Comparison of ENCODE assay signal across 20 cellular contexts in the genomic region with DNA sequence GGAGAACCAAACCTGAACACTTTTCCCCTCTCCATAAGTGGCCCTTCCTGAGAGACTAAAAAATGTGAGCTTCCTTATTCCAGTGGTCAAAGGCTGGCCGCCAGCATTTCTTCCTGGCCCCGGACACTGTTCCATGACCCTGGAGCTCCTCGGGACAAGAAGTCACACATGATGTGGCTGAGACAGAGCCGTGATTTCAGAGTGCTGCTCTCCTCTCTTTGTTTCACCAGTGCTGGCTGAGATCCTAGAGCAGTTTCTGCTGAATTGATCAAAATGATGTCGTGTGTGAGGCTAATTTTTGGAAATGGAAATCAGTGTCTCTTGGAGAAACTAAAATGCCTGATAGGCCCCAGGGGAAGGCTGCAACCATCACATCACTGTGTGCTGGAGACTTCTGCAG.
A peak's percentile ranks its signal among the peaks of the same experiment; 100 is the strongest.
DNase-seq lines count a peak whose midpoint lies in the region; ATAC-seq and TF ChIP-seq lines count a peak whose summit lies in the region.
"Had no signal": no experiment of that assay in that cellular context is flagged by ENCODE, and none has a peak within 500 bp of the region (broad histone marks: within the 10 kb centered on the region; RNA-seq: fewer than 3 reads in every experiment).

No MANE protein-coding gene starts in this region.

- no peak overlapping the region for H3K27ac Mint-ChIP-seq in chondrocyte (ENCODE audit: unreplicated experiment)
- H3K27ac Mint-ChIP-seq: activated CD8-positive, alpha-beta memory T cell treated with anti-CD3 and anti-CD28 coated beads, Interleukin-2, amount 10 ng/mL, durations not matched to agents 7 days and 5 days; activated T-helper 2 cell treated with anti-CD3 and anti-CD28 coated beads, Interferon-gamma antibody, Interleukin-2, Interleukin-4, amounts not matched to agents 10 μg/mL and 5 μg/mL and 100 μg/mL, durations not matched to agents 14 hours and 24 hours and 36 hours; endodermal cell; GM23338 had no signal

- H3K14ac ChIP-seq in neuronal stem cell (ENCODE audit: low read length): peak overlapping the region; percentile 9

- no peak overlapping the region for H2BK15ac ChIP-seq in neuronal stem cell (ENCODE audit: low read length)

- H3K27me3 Mint-ChIP-seq in chondrocyte (ENCODE audit: low read depth): no peaks in the 10 kb centered on the region

- no peak for TF ChIP-seq EP300 in tibial nerve (IDR thresholded peaks at IDR 0.05)

- peaks cover 15% of the 10 kb centered on the region for H3K4me1 Mint-ChIP-seq in chondrocyte (ENCODE audit: low read depth)

- ATAC-seq in Right ventricle myocardium inferior (peak; percentile 73), heart right ventricle (peak in 6 of 8 donors; percentile 54 to 79 (median 68))
- ATAC-seq: A549; activated CD8-positive, alpha-beta memory T cell treated with anti-CD3 and anti-CD28 coated beads, Interleukin-2, amount 10 ng/mL, durations not matched to agents 7 days and 5 days; GM23338 had no signal

- no peak overlapping the region for H3K18ac ChIP-seq in neuronal stem cell (ENCODE audit: low read length)

- H2BK120ac ChIP-seq in neuronal stem cell (ENCODE audit: low read depth, low read length): no peak overlapping the region

- H3K79me1 ChIP-seq in neuronal stem cell (ENCODE audit: low read depth, low read length): no peaks in the 10 kb centered on the region

- no peak overlapping the region for H3K23ac ChIP-seq in neuronal stem cell (ENCODE audit: low read depth, low read length, poor library complexity)

- no peak overlapping the region for H3K4me2 ChIP-seq in neuronal stem cell (ENCODE audit: insufficient read depth, low read length, poor library complexity, severe bottlenecking)
- H3K4me2 ChIP-seq: A549, GM23338 had no signal

- TF ChIP-seq POLR2A in tibial nerve (IDR thresholded peaks at IDR 0.05): no peak

- no peak overlapping the region for H4K8ac ChIP-seq in neuronal stem cell (ENCODE audit: low read depth, low read length)

- peak overlapping the region; percentile 21 for H2AK5ac ChIP-seq in neuronal stem cell (ENCODE audit: low read depth, low read length)

- no peak overlapping the region for H2BK5ac ChIP-seq in neuronal stem cell (ENCODE audit: low read length)

- H3K4ac ChIP-seq in neuronal stem cell (ENCODE audit: low read length): no peak overlapping the region

- no peak overlapping the region for H3K9ac ChIP-seq in neuronal stem cell (ENCODE audit: low read depth, low read length, poor library complexity)

- intact Hi-C loops in Right ventricle myocardium inferior (cut with DNase I) (no loop called here), cardiac septum (cut with DNase I) (no loop called here), heart right ventricle (cut with DNase I) (no loop called here)

- H3K36me3 Mint-ChIP-seq in chondrocyte (ENCODE audit: low read depth): no peaks in the 10 kb centered on the region
- H3K36me3 Mint-ChIP-seq: activated CD8-positive, alpha-beta memory T cell treated with anti-CD3 and anti-CD28 coated beads, Interleukin-2, amount 10 ng/mL, durations not matched to agents 7 days and 5 days had no signal

- no peaks in the 10 kb centered on the region for H3K9me3 ChIP-seq in heart right ventricle
- H3K9me3 ChIP-seq in neuronal stem cell (replicated peaks in 1 of 2; ENCODE audit: control insufficient read depth in 2 of 2, insufficient read depth in 1 of 2, low read depth in 1 of 2, low read length in 2 of 2): no peaks in the 10 kb centered on the region
- H3K9me3 ChIP-seq in tibial nerve: no peaks in the 10 kb centered on the region
- H3K9me3 ChIP-seq: A549, upper lobe of left lung had no signal

- H3K4me3 Mint-ChIP-seq in chondrocyte (ENCODE audit: unreplicated experiment): no peak overlapping the region
- H3K4me3 Mint-ChIP-seq: activated CD8-positive, alpha-beta memory T cell treated with anti-CD3 and anti-CD28 coated beads, Interleukin-2, amount 10 ng/mL, durations not matched to agents 7 days and 5 days; CD14-positive monocyte; endodermal cell; GM23338 had no signal

- H3K27ac ChIP-seq in heart right ventricle (peak overlapping the region in 6 of 10 donors; percentile 16 to 43 (median 27)), neuronal stem cell (replicated peaks; ENCODE audit: low read length) (no peak overlapping the region), tibial nerve (peak overlapping the region in 2 of 4 donors; percentile 3 to 54)
- H3K27ac ChIP-seq: A549, upper lobe of left lung had no signal

- H3K4me3 ChIP-seq in heart right ventricle (no peak overlapping the region), neuronal stem cell (ENCODE audit: low read length in 2 of 2) (no peak overlapping the region), tibial nerve (no peak overlapping the region)
- H3K4me3 ChIP-seq: A549, GM23338, upper lobe of left lung had no signal

- H3K27me3 ChIP-seq in heart right ventricle (peaks cover 0 to 6% (median 0%) of the 10 kb centered on the region in 7 donors), neuronal stem cell (ENCODE audit: control insufficient read depth in 3 of 3, insufficient read depth in 3 of 3, low read depth in 1 of 3, low read length in 3 of 3) (no peaks in the 10 kb centered on the region), tibial nerve (no peaks in the 10 kb centered on the region)
- H3K27me3 ChIP-seq: upper lobe of left lung had no signal

- TF ChIP-seq CTCF in heart right ventricle (IDR thresholded peaks at IDR 0.05) (no peak), tibial nerve (IDR thresholded peaks at IDR 0.05) (no peak), chondrocyte (IDR thresholded peaks at IDR 0.05) (no peak)

- H2AFZ ChIP-seq in neuronal stem cell (ENCODE audit: low read length): peak overlapping the region; percentile 42
- H2AFZ ChIP-seq: GM23338 had no signal

- H4K91ac ChIP-seq in neuronal stem cell (ENCODE audit: low read depth, low read length, poor library complexity): no peak overlapping the region

- no peaks in the 10 kb centered on the region for H3K9me3 Mint-ChIP-seq in chondrocyte (ENCODE audit: low read depth)
- H3K9me3 Mint-ChIP-seq: activated T-helper 2 cell treated with anti-CD3 and anti-CD28 coated beads, Interferon-gamma antibody, Interleukin-2, Interleukin-4, amounts not matched to agents 10 μg/mL and 5 μg/mL and 100 μg/mL, durations not matched to agents 14 hours and 24 hours and 36 hours; endodermal cell; GM23338 had no signal

- H3K4me1 ChIP-seq in heart right ventricle (peaks cover 0 to 15% (median 0%) of the 10 kb centered on the region in 9 donors), neuronal stem cell (ENCODE audit: control insufficient read depth in 2 of 2, insufficient read depth in 1 of 2, low read depth in 1 of 2, low read length in 2 of 2) (peaks cover 2 to 15% of the 10 kb centered on the region in 2 donors), tibial nerve (peaks cover 0 to 17% (median 3%) of the 10 kb centered on the region in 4 donors)
- H3K4me1 ChIP-seq: A549 had no signal

- WGBS in heart right ventricle, 2 donors: 51 to 58% methylated on average over 5 of the region's 5 CpGs
- no CpG with 5 or more reads among the region's 5 CpGs for WGBS in neuronal stem cell (ENCODE audit: extremely low coverage in 2 of 2, insufficient read length in 2 of 2, insufficient replicate concordance in 1 of 2), 2 donors
- WGBS in tibial nerve, 2 donors: 11 to 39% methylated on average over 5 of the region's 5 CpGs

- H3K36me3 ChIP-seq in heart right ventricle: no peaks in the 10 kb centered on the region
- H3K36me3 ChIP-seq in neuronal stem cell (replicated peaks in 1 of 2; ENCODE audit: control insufficient read depth in 2 of 2, insufficient read depth in 2 of 2, low read length in 2 of 2): no peaks in the 10 kb centered on the region
- no peaks in the 10 kb centered on the region for H3K36me3 ChIP-seq in tibial nerve
- H3K36me3 ChIP-seq: upper lobe of left lung had no signal

- DNase-seq in Right ventricle myocardium inferior (ENCODE audit: missing footprints) (no peak), cardiac septum (ENCODE audit: low spot score) (no peak), heart right ventricle (peak in 1 of 2 donors; percentile 25), neuronal stem cell (ENCODE audit: low spot score) (no peak), tibial nerve (ENCODE audit: low spot score in 2 of 2) (peak; percentile 26 to 29), NCI-H748 treated with DMSO at 0.1 percent for 48 hours (lab: John Stamatoyannopoulos, UW) (no peak), chondrocyte (ENCODE audit: low spot score) (no peak), HCEC 1CT (no peak)
- DNase-seq: activated CD8-positive, alpha-beta memory T cell treated with anti-CD3 and anti-CD28 coated beads, Interleukin-2, amount 10 ng/mL, durations not matched to agents 7 days and 5 days; amniotic stem cell; cerebellar nuclear complex; endodermal cell; NCI-H1105 treated with DMSO at 0.1 percent for 48 hours; NCI-H82; posterior cingulate gyrus; upper lobe of left lung had no signal

- no peak overlapping the region for H2BK12ac ChIP-seq in neuronal stem cell (ENCODE audit: low read length)

Comparison
In these comparisons a context has a peak if more than half of its experiments do, and no peak if none do; other contexts are left out.
1. DNase-seq: peak in tibial nerve (2 of 2); none in Right ventricle myocardium inferior (single experiment), cardiac septum (single experiment), neuronal stem cell (single experiment), NCI-H748 treated with DMSO at 0.1 percent for 48 hours (single experiment), chondrocyte (single experiment) and HCEC 1CT (single experiment).